Comparison of ENCODE assay signal across 8 cellular contexts in the genomic region with DNA sequence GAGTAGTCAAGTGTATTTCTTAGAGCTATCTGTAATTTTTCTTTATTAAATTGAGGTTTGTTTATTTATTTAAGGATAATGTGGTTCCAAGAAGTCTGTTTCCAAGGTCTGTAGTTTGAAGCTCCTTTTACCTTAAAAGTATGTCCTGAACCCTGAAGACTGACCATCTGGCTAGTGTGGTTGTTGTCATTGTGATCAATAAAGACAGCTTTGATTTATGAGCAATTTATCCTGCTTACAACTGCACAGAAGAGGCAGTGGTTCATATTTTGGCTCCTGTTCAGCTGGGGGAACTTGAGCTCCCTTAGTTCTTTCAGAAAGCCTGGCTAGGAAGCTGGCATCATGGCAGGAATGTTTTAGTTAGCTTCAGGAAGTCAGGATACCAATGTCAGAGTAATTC.
DNase-seq lines count a peak whose midpoint lies in the region; ATAC-seq and TF ChIP-seq lines count a peak whose summit lies in the region.

No MANE protein-coding gene starts in this region.

- ATAC-seq in HG03378 (IDR thresholded peaks at IDR 0.05; ENCODE audit: unreplicated experiment) (no peak), GM21390 (IDR thresholded peaks at IDR 0.05; ENCODE audit: unreplicated experiment) (no peak)
- no peak for ATAC-seq in stimulated activated naive B cell treated with anti-CD40 and anti-IgM and Interleukin-4, amounts not matched to agents 10 μg/mL and 1 μg/mL and 100 μg/mL, for 72 hours (replicated peaks)

- H3K4me3 ChIP-seq in AG04449 (ENCODE audit: low read depth, low read length) (no peak overlapping the region), astrocyte of the cerebellum (ENCODE audit: low read depth, low read length) (no peak overlapping the region)

- H3K27ac Mint-ChIP-seq in stimulated activated naive B cell treated with anti-CD40 and anti-IgM and Interleukin-4, amounts not matched to agents 10 μg/mL and 1 μg/mL and 100 μg/mL, for 72 hours: no peak overlapping the region
- H3K27ac Mint-ChIP-seq in glutamatergic neuron (ENCODE audit: unreplicated experiment): no peak overlapping the region

- TF ChIP-seq CTCF in AG04449 (IDR thresholded peaks at IDR 0.05; ENCODE audit: insufficient read depth, low read length, missing control alignments) (no peak), astrocyte of the cerebellum (IDR thresholded peaks at IDR 0.05; ENCODE audit: low read depth, low read length, missing control alignments) (no peak), glutamatergic neuron (IDR thresholded peaks at IDR 0.05; ENCODE audit: partially characterized antibody, unreplicated experiment) (no peak)

- H3K4me3 Mint-ChIP-seq in stimulated activated naive B cell treated with anti-CD40 and anti-IgM and Interleukin-4, amounts not matched to agents 10 μg/mL and 1 μg/mL and 100 μg/mL, for 72 hours: no peak overlapping the region
- no peak overlapping the region for H3K4me3 Mint-ChIP-seq in glutamatergic neuron (ENCODE audit: unreplicated experiment)

- peaks cover 10 to 14% of the 10 kb centered on the region in 2 donors for H3K9me3 Mint-ChIP-seq in stimulated activated naive B cell treated with anti-CD40 and anti-IgM and Interleukin-4, amounts not matched to agents 10 μg/mL and 1 μg/mL and 100 μg/mL, for 72 hours
- peaks cover 5% of the 10 kb centered on the region for H3K9me3 Mint-ChIP-seq in glutamatergic neuron (ENCODE audit: unreplicated experiment)

- H3K36me3 Mint-ChIP-seq in stimulated activated naive B cell treated with anti-CD40 and anti-IgM and Interleukin-4, amounts not matched to agents 10 μg/mL and 1 μg/mL and 100 μg/mL, for 72 hours: peaks cover 16 to 24% of the 10 kb centered on the region in 2 donors
- peaks cover 16% of the 10 kb centered on the region for H3K36me3 Mint-ChIP-seq in glutamatergic neuron (ENCODE audit: unreplicated experiment)

- POLR2A ChIA-PET in AG04449 (lab: Yijun Ruan, JAX): interaction anchor here (1.0 to 1.5 kb wide), 3 partner anchors 11 to 119 kb away, joined by 6 to 10 read pairs (median 6); a partner anchor contains a TSS

- H3K27me3 Mint-ChIP-seq in stimulated activated naive B cell treated with anti-CD40 and anti-IgM and Interleukin-4, amounts not matched to agents 10 μg/mL and 1 μg/mL and 100 μg/mL, for 72 hours: no peaks in the 10 kb centered on the region
- no peaks in the 10 kb centered on the region for H3K27me3 Mint-ChIP-seq in glutamatergic neuron (ENCODE audit: unreplicated experiment)

- H3K4me1 Mint-ChIP-seq in stimulated activated naive B cell treated with anti-CD40 and anti-IgM and Interleukin-4, amounts not matched to agents 10 μg/mL and 1 μg/mL and 100 μg/mL, for 72 hours: peaks cover 7 to 10% of the 10 kb centered on the region in 2 donors
- H3K4me1 Mint-ChIP-seq in glutamatergic neuron (ENCODE audit: low read depth, unreplicated experiment): peaks cover 13% of the 10 kb centered on the region

- CTCF ChIA-PET in AG04449 (lab: Yijun Ruan, JAX): interaction anchor here (0.8 to 2.0 kb wide), 5 partner anchors 13 to 396 kb away, joined by 3 to 10 read pairs (median 3); no protein-coding TSS in a partner anchor

- DNase-seq in AG04449 (ENCODE audit: low read depth, low spot score) (peak; percentile 38), NCI-H1092 treated with DMSO at 0.1 percent for 48 hours (lab: John Stamatoyannopoulos, UW) (peak; percentile 69), astrocyte of the cerebellum (ENCODE audit: low read depth) (peak; percentile 67), medulla oblongata (ENCODE audit: extremely low spot score) (peak; percentile 64), glutamatergic neuron (no peak)
- no peak for DNase-seq in stimulated activated naive B cell treated with anti-CD40 and anti-IgM and Interleukin-4, amounts not matched to agents 10 μg/mL and 1 μg/mL and 100 μg/mL, for 72 hours

- in situ Hi-C loops in astrocyte of the cerebellum (cut with HindIII; ENCODE audit: low sequenced_read_pairs): no loop called here

Comparison
In these comparisons a context has a peak if more than half of its experiments do, and no peak if none do; other contexts are left out.
1. DNase-seq: peak in AG04449 (single experiment), NCI-H1092 treated with DMSO at 0.1 percent for 48 hours (single experiment), astrocyte of the cerebellum (single experiment) and medulla oblongata (single experiment); none in stimulated activated naive B cell treated with anti-CD40 and anti-IgM and Interleukin-4, amounts not matched to agents 10 μg/mL and 1 μg/mL and 100 μg/mL, for 72 hours (single experiment) and glutamatergic neuron (single experiment).